ENCODE assay signal across 12 cellular contexts in the genomic region with DNA sequence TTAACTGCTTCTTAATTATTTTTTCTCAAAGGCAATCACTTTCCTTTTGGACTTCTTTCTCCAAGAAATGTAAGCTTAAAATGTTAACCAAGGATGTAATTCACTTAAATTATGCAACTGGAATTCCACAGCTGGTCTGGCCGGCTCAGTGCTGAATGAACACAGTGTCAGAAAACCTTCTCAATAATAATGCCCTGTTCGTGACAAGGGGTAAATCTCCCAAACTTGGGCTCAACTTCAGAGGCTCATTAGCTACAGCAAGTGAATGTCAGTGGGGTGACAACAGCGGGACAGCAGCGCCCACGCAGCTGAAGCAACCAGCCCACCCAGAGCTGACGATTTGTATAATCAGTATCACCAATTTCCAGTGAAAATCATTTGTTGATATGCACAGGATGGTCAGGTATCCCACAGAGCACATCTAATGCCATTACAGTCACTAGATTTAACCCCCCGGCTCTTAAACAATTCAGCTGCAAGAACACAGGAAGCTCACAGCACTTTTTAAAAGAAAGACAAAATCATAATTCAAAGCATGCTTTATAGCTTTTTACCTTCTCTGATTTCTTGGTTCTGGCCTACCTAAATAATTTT.
DNase-seq lines count a peak whose midpoint lies in the region; ATAC-seq and TF ChIP-seq lines count a peak whose summit lies in the region.
"Had no signal": no experiment of that assay in that cellular context is flagged by ENCODE, and none has a peak within 500 bp of the region (broad histone marks: within the 10 kb centered on the region; RNA-seq: fewer than 3 reads in every experiment).

No MANE protein-coding gene starts in this region.

- peaks cover 47% of the 10 kb centered on the region for H3K4me1 ChIP-seq in HAP-1
- H3K4me1 ChIP-seq in breast epithelium: no peaks in the 10 kb centered on the region

- TF ChIP-seq POLR2A in breast epithelium (IDR thresholded peaks at IDR 0.05): no peak

- H3K27me3 ChIP-seq in HAP-1 (ENCODE audit: low read depth) (no peaks in the 10 kb centered on the region), breast epithelium (no peaks in the 10 kb centered on the region)

- TF ChIP-seq CTCF in choroid plexus epithelial cell (conservative IDR thresholded peaks at IDR 0.05; ENCODE audit: low read depth, low read length): no peak
- TF ChIP-seq CTCF in breast epithelium (IDR thresholded peaks at IDR 0.05): no peak

- DNase-seq in HAP-1 (ENCODE audit: low spot score in 2 of 2) (peak; percentile 60 to 75), choroid plexus epithelial cell (ENCODE audit: low read depth) (peak; percentile 32), left kidney (ENCODE audit: low read depth, low spot score) (peak; percentile 18), substantia nigra (lab: John Stamatoyannopoulos, UW) (no peak), breast epithelium (ENCODE audit: low spot score in 2 of 2) (no peak)
- DNase-seq in activated CD4-positive, alpha-beta T cell treated with anti-CD3 and anti-CD28 coated beads for 1 hour: no peak
- DNase-seq: activated CD4-positive, alpha-beta T cell treated with anti-CD3 and anti-CD28 coated beads for 36 hours; CD4-positive, alpha-beta memory T cell; NCI-H2171; stimulated activated naive CD8-positive, alpha-beta T cell treated with anti-CD3 and anti-CD28 coated beads, Interleukin-15, amount 100 ng/mL, for 72 hours; T-helper 1 cell had no signal

- no peak overlapping the region for H3K27ac ChIP-seq in substantia nigra (ENCODE audit: low read depth, low read length, poor library complexity, severe bottlenecking)
- H3K27ac ChIP-seq in breast epithelium: no peak overlapping the region

- H3K4me3 Mint-ChIP-seq in stimulated activated memory B cell treated with anti-CD40 and anti-IgM and Interleukin-4, amounts not matched to agents 10 μg/mL and 1 μg/mL and 100 μg/mL, for 72 hours: peak overlapping the region; percentile 48
- H3K4me3 Mint-ChIP-seq: activated CD4-positive, alpha-beta T cell treated with anti-CD3 and anti-CD28 coated beads for 36 hours; CD4-positive, alpha-beta memory T cell; stimulated activated naive CD8-positive, alpha-beta T cell treated with anti-CD3 and anti-CD28 coated beads, Interleukin-15, amount 100 ng/mL, for 72 hours had no signal

- H3K27me3 Mint-ChIP-seq in stimulated activated memory B cell treated with anti-CD40 and anti-IgM and Interleukin-4, amounts not matched to agents 10 μg/mL and 1 μg/mL and 100 μg/mL, for 72 hours: peaks cover 12% of the 10 kb centered on the region
- H3K27me3 Mint-ChIP-seq: activated CD4-positive, alpha-beta T cell treated with anti-CD3 and anti-CD28 coated beads for 36 hours; CD4-positive, alpha-beta memory T cell; stimulated activated naive CD8-positive, alpha-beta T cell treated with anti-CD3 and anti-CD28 coated beads, Interleukin-15, amount 100 ng/mL, for 72 hours had no signal

- H3K9me3 Mint-ChIP-seq in stimulated activated memory B cell treated with anti-CD40 and anti-IgM and Interleukin-4, amounts not matched to agents 10 μg/mL and 1 μg/mL and 100 μg/mL, for 72 hours: peaks cover 3% of the 10 kb centered on the region

- H3K9me3 ChIP-seq in HAP-1 (no peaks in the 10 kb centered on the region), breast epithelium (no peaks in the 10 kb centered on the region)

- intact Hi-C loops in breast epithelium (cut with DNase I; ENCODE audit: low total_unique reads): no loop called here

- H3K4me3 ChIP-seq in HAP-1: peak overlapping the region; percentile 26
- peak overlapping the region; percentile 33 for H3K4me3 ChIP-seq in choroid plexus epithelial cell (ENCODE audit: low read depth, low read length)
- peak overlapping the region in 1 of 3 donors; percentile 45 for H3K4me3 ChIP-seq in breast epithelium

- H3K4me1 Mint-ChIP-seq in stimulated activated memory B cell treated with anti-CD40 and anti-IgM and Interleukin-4, amounts not matched to agents 10 μg/mL and 1 μg/mL and 100 μg/mL, for 72 hours: peaks cover 11% of the 10 kb centered on the region
- H3K4me1 Mint-ChIP-seq: activated CD4-positive, alpha-beta T cell treated with anti-CD3 and anti-CD28 coated beads for 36 hours; CD4-positive, alpha-beta memory T cell; stimulated activated naive CD8-positive, alpha-beta T cell treated with anti-CD3 and anti-CD28 coated beads, Interleukin-15, amount 100 ng/mL, for 72 hours had no signal

- no peaks in the 10 kb centered on the region for H3K36me3 Mint-ChIP-seq in stimulated activated memory B cell treated with anti-CD40 and anti-IgM and Interleukin-4, amounts not matched to agents 10 μg/mL and 1 μg/mL and 100 μg/mL, for 72 hours
- H3K36me3 Mint-ChIP-seq: CD4-positive, alpha-beta memory T cell had no signal

- in situ Hi-C loops in HAP-1 (cut with MboI; ENCODE audit: low sequenced_read_pairs): no loop called here

- H3K36me3 ChIP-seq in HAP-1 (replicated peaks) (no peaks in the 10 kb centered on the region), breast epithelium (no peaks in the 10 kb centered on the region)

- H3K27ac Mint-ChIP-seq in stimulated activated memory B cell treated with anti-CD40 and anti-IgM and Interleukin-4, amounts not matched to agents 10 μg/mL and 1 μg/mL and 100 μg/mL, for 72 hours: no peak overlapping the region
- H3K27ac Mint-ChIP-seq: activated CD4-positive, alpha-beta T cell treated with anti-CD3 and anti-CD28 coated beads for 36 hours; CD4-positive, alpha-beta memory T cell; stimulated activated naive CD8-positive, alpha-beta T cell treated with anti-CD3 and anti-CD28 coated beads, Interleukin-15, amount 100 ng/mL, for 72 hours had no signal

- no peak for ATAC-seq in stimulated activated memory B cell treated with anti-CD40 and anti-IgM and Interleukin-4, amounts not matched to agents 10 μg/mL and 1 μg/mL and 100 μg/mL, for 72 hours
- ATAC-seq: activated CD4-positive, alpha-beta T cell treated with anti-CD3 and anti-CD28 coated beads for 36 hours; stimulated activated naive CD8-positive, alpha-beta T cell treated with anti-CD3 and anti-CD28 coated beads, Interleukin-15, amount 100 ng/mL, for 72 hours had no signal

Comparison
In these comparisons a context has a peak if more than half of its experiments do, and no peak if none do; other contexts are left out.
1. DNase-seq: peak in HAP-1 (2 of 2), choroid plexus epithelial cell (single experiment) and left kidney (single experiment); none in substantia nigra (0 of 49), activated CD4-positive, alpha-beta T cell treated with anti-CD3 and anti-CD28 coated beads for 1 hour (single experiment) and breast epithelium (0 of 2).